ENCODE assay signal across 7 cellular contexts in the genomic region with DNA sequence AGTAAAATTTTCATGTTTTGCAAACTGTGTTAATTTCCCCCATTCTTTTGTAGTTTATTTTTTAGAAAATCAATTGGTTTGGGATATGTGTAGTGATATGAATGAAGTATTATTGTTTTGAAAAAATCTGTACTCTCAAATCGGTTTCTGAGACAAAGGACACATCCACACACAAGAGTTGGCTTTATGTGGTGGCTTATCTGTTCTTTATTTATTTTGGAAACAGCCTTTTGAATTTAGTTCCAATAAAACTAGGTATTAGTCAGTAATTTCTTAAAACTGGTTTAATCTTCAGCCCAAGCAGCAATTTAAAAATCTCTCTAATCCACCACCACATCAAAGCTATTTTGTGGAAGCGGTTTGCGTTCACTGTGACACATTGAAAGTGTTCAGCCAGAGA.
"Had no signal": no experiment of that assay in that cellular context is flagged by ENCODE, and none has a peak within 500 bp of the region (broad histone marks: within the 10 kb centered on the region; RNA-seq: fewer than 3 reads in every experiment).

No MANE protein-coding gene starts in this region.

- H3K27ac ChIP-seq: HL-60 had no signal

- H3K4me3 ChIP-seq: GM23338 had no signal

- DNase-seq: H9, HCEC 1CT, IMR-90 had no signal

- ATAC-seq: GM23338 had no signal

- H3K4me2 ChIP-seq: GM23338 had no signal

- H2AFZ ChIP-seq: GM23338 had no signal

- FAIRE-seq: H1, H54 had no signal
